8 cellular contexts compared by ENCODE assay signal in the genomic region with DNA sequence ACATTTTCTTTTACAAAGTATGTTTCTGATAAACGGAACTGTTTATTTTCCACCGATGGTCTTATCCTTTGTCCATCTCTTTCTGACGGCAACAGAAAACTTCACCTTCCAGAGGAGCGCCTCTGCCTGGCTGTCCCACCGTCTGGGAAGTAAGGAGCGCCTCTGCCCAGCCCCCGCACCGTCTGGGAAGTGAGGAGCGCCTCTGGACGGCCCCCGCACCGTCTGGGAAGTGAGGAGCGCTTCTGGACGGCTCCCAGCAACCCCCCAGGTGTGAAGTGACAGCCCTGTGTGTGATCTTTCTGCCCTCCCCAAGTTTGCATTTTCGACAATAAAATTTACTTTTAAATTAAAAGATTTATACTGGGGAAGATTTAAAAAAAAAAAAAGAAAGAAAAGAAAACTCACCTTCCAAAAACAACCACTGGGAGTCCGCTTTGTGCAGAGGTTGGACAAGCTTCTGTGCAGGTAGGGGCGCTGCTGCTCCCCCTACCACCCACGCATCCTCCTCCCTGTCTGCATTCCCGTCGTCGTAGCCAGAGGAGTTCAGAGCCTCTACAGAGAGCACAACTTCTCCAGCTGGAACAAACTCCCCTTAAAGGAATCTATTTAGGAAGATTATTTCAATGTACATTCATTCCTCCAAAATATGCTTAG. TPM values are rescaled to one million over a fixed set of nuclear protein-coding genes. Genes with fewer than 3 reads are reported as not detected.
DNase-seq lines count a peak whose midpoint lies in the region; ATAC-seq lines count a peak whose summit lies in the region.

No MANE protein-coding gene starts in this region.

- no peaks in the 10 kb centered on the region for H3K9me2 ChIP-seq in Karpas-422 (replicated peaks; ENCODE audit: insufficient read depth, low read length)

- no peaks in the 10 kb centered on the region for H4K20me1 ChIP-seq in Karpas-422 (ENCODE audit: insufficient read depth, low read depth, low read length)

- peak overlapping the region in 4 of 7 experiments; percentile 16 to 45 (median 30) for H3K4me3 ChIP-seq in skin epidermis
- H3K4me3 ChIP-seq in Karpas-422 (ENCODE audit: low read length): no peak overlapping the region

- H3K9me3 ChIP-seq in Karpas-422 (ENCODE audit: low read length): no peaks in the 10 kb centered on the region

- no peaks in the 10 kb centered on the region for H3K79me2 ChIP-seq in Karpas-422 (ENCODE audit: low read length)

- H3K36me3 ChIP-seq in Karpas-422 (ENCODE audit: insufficient read depth, low read length): no peaks in the 10 kb centered on the region

- H3K27me3 ChIP-seq in Karpas-422 (ENCODE audit: low read length): no peaks in the 10 kb centered on the region

- no peaks in the 10 kb centered on the region for H3K4me1 ChIP-seq in Karpas-422 (ENCODE audit: low read length)

- H2AFZ ChIP-seq in Karpas-422 (ENCODE audit: low read length): no peak overlapping the region

- H3K27ac ChIP-seq in skin epidermis (peak overlapping the region in 12 of 21 experiments; percentile 35 to 87 (median 70)), Karpas-422 (ENCODE audit: low read length) (no peak overlapping the region)

- H3K4me2 ChIP-seq in Karpas-422 (ENCODE audit: low read depth, low read length, poor library complexity, severe bottlenecking): no peak overlapping the region

- DNase-seq in activated CD4-positive, alpha-beta T cell treated with anti-CD3 and anti-CD28 coated beads for 48 hours: peak; percentile 30
- DNase-seq in activated CD4-positive, alpha-beta T cell treated with anti-CD3 and anti-CD28 coated beads, Interleukin-2, amount 50 U/mL, for 4 hours: no peak
- DNase-seq in SHP77 (lab: John Stamatoyannopoulos, UW) (peak; percentile 19 to 52), glomerular visceral epithelial cell (ENCODE audit: extremely low spot score) (peak; percentile 43), Karpas-422 (no peak)

- no peak overlapping the region for H3K9ac ChIP-seq in Karpas-422 (ENCODE audit: low read length)

- ATAC-seq in GM18502 (IDR thresholded peaks at IDR 0.05; ENCODE audit: poor library complexity, unreplicated experiment): no peak
- no peak for ATAC-seq in HG02938 (IDR thresholded peaks at IDR 0.05; ENCODE audit: unreplicated experiment)

RNA-seq across cellular contexts. Expression of gene APOBEC3B, which starts 1.0 kb away (rescaled TPM):
- total RNA-seq in Karpas-422 (2014; rRNA removed; shearing (Covaris generic); ENCODE audit: low replicate concordance): not detected in 2 replicates

RNA-seq across cellular contexts. Expression of gene APOBEC3A, which starts 23.7 kb away (rescaled TPM):
- not detected in 2 replicates for total RNA-seq in Karpas-422 (2014; rRNA removed; shearing (Covaris generic); ENCODE audit: low replicate concordance)

RNA-seq across cellular contexts. Expression of gene APOBEC3C, which starts 32.9 kb away (rescaled TPM):
- 6.2 TPM in 2 replicates for total RNA-seq in Karpas-422 (2014; rRNA removed; shearing (Covaris generic); ENCODE audit: low replicate concordance)

RNA-seq across cellular contexts. Expression of gene APOBEC3D, which starts 39.8 kb away (rescaled TPM):
- total RNA-seq in Karpas-422 (2014; rRNA removed; shearing (Covaris generic); ENCODE audit: low replicate concordance): 2.1 and 4.3 TPM in 2 replicates

RNA-seq across cellular contexts. Expression of gene APOBEC3F, which starts 59.5 kb away (rescaled TPM):
- 0.93 and 2.6 TPM in 2 replicates for total RNA-seq in Karpas-422 (2014; rRNA removed; shearing (Covaris generic); ENCODE audit: low replicate concordance)

Comparison
In these comparisons a context has a peak if more than half of its experiments do, and no peak if none do; other contexts are left out.
1. DNase-seq: peak in activated CD4-positive, alpha-beta T cell treated with anti-CD3 and anti-CD28 coated beads for 48 hours (single experiment), SHP77 (2 of 2) and glomerular visceral epithelial cell (single experiment); none in activated CD4-positive, alpha-beta T cell treated with anti-CD3 and anti-CD28 coated beads, Interleukin-2, amount 50 U/mL, for 4 hours (0 of 2) and Karpas-422 (single experiment).